In genomic region chr5:39519566-39520231, GRCh38 we compare ENCODE assay signal across 12 cellular contexts.
DNase-seq lines count a peak whose midpoint lies in the region; ATAC-seq lines count a peak whose summit lies in the region.
"Had no signal": no experiment of that assay in that cellular context is flagged by ENCODE, and none has a peak within 500 bp of the region (broad histone marks: within the 10 kb centered on the region; RNA-seq: fewer than 3 reads in every experiment).

No MANE protein-coding gene starts in this region.

- ATAC-seq in activated naive CD8-positive, alpha-beta T cell treated with anti-CD3 and anti-CD28 coated beads, Interleukin-2, amount 50 U/mL, for 24 hours, result no peak

- no peak overlapping the region for H3K4me2 ChIP-seq in trophoblast cell (ENCODE audit: low read length)
- H3K4me2 ChIP-seq: PC-9 had no signal

- WGBS in trophoblast cell (ENCODE audit: extremely low coverage, insufficient coverage, insufficient read length), result no CpG with 5 or more reads among the region's 3 CpGs

- H3K4me3 Mint-ChIP-seq in activated naive CD8-positive, alpha-beta T cell treated with anti-CD3 and anti-CD28 coated beads, Interleukin-2, amount 50 U/mL, for 24 hours, result no peak overlapping the region
- H3K4me3 Mint-ChIP-seq: CD4-positive, CD25-positive, alpha-beta regulatory T cell had no signal

- no peak overlapping the region for H2BK12ac ChIP-seq in trophoblast cell (ENCODE audit: low read length)

- no peak overlapping the region for H3K23ac ChIP-seq in trophoblast cell (ENCODE audit: low read length)

- no peak overlapping the region for H3K9ac ChIP-seq in trophoblast cell (ENCODE audit: low read length)

- no peak overlapping the region for H4K8ac ChIP-seq in trophoblast cell (ENCODE audit: low read depth, low read length)

- no peak overlapping the region for H4K91ac ChIP-seq in trophoblast cell (ENCODE audit: low read depth, low read length)

- H3K27me3 Mint-ChIP-seq in activated naive CD8-positive, alpha-beta T cell treated with anti-CD3 and anti-CD28 coated beads, Interleukin-2, amount 50 U/mL, for 24 hours, result peaks cover 4% of the 10 kb centered on the region

- no peaks in the 10 kb centered on the region for H3K79me1 ChIP-seq in trophoblast cell (ENCODE audit: low read length)

- no peaks in the 10 kb centered on the region for H3K9me3 Mint-ChIP-seq in activated naive CD8-positive, alpha-beta T cell treated with anti-CD3 and anti-CD28 coated beads, Interleukin-2, amount 50 U/mL, for 24 hours
- H3K9me3 Mint-ChIP-seq: CD4-positive, CD25-positive, alpha-beta regulatory T cell had no signal

- H3K9me3 ChIP-seq in SJSA1 (replicated peaks), result peaks cover 3% of the 10 kb centered on the region; the same call in 1 of the 2 replicates
- no peaks in the 10 kb centered on the region for H3K9me3 ChIP-seq in trophoblast cell (ENCODE audit: insufficient read depth, low read depth, low read length)
- H3K9me3 ChIP-seq: pancreas had no signal

- no peak overlapping the region for H3K4me3 ChIP-seq in SJSA1
- no peak overlapping the region for H3K4me3 ChIP-seq in trophoblast cell (ENCODE audit: low read depth, low read length)
- H3K4me3 ChIP-seq: pancreas, PC-9 had no signal

- H3K18ac ChIP-seq in trophoblast cell (ENCODE audit: low read length), result no peak overlapping the region

- H3K27me3 ChIP-seq in SJSA1 (replicated peaks), result no peaks in the 10 kb centered on the region
- no peaks in the 10 kb centered on the region for H3K27me3 ChIP-seq in trophoblast cell (ENCODE audit: insufficient read depth, low read length)
- H3K27me3 ChIP-seq: pancreas had no signal

- DNase-seq in AG20443 (ENCODE audit: low spot score) (peak; percentile 27), SJSA1 (ENCODE audit: low read depth in 1 of 2, low spot score in 2 of 2) (peak in 1 of 2 experiments; percentile 92), glomerular visceral epithelial cell (ENCODE audit: extremely low spot score) (peak; percentile 36), trophoblast cell (peak in 1 of 2 donors; percentile 49), NCI-H1417 (lab: John Stamatoyannopoulos, UW) (no peak), Kasumi-1 (lab: John Stamatoyannopoulos, UW) (no peak), hepatic stellate cell (ENCODE audit: low spot score) (no peak)
- no peak for DNase-seq in activated naive CD8-positive, alpha-beta T cell treated with anti-CD3 and anti-CD28 coated beads, Interleukin-2, amount 50 U/mL, for 24 hours
- DNase-seq: activated T-cell treated with anti-CD3 and anti-CD28 coated beads, Interleukin-2, amount 50 U/mL, for 1 hour; CD4-positive, CD25-positive, alpha-beta regulatory T cell; pancreas; PC-9 had no signal

- no peak overlapping the region for H3K14ac ChIP-seq in trophoblast cell (ENCODE audit: low read length)

- H2AFZ ChIP-seq in trophoblast cell (ENCODE audit: insufficient read depth, low read length, poor library complexity), result no peak overlapping the region
- H2AFZ ChIP-seq: PC-9 had no signal

- H2AK5ac ChIP-seq in trophoblast cell (ENCODE audit: low read length), result no peak overlapping the region

- no peaks in the 10 kb centered on the region for H3K79me2 ChIP-seq in trophoblast cell (ENCODE audit: control insufficient read depth, insufficient read depth, low read length, poor library complexity)

- H4K12ac ChIP-seq in trophoblast cell (ENCODE audit: low read depth, low read length), result no peak overlapping the region

- H3K27ac ChIP-seq in SJSA1 (peak overlapping the region; percentile 97), trophoblast cell (ENCODE audit: low read depth, low read length) (peak overlapping the region; percentile 25)
- H3K27ac ChIP-seq: pancreas, PC-9 had no signal

- no peak overlapping the region for H2BK120ac ChIP-seq in trophoblast cell (ENCODE audit: insufficient read depth, low read length, poor library complexity)

- H3K4me1 ChIP-seq in SJSA1 (replicated peaks) (peaks cover 49% of the 10 kb centered on the region), trophoblast cell (ENCODE audit: control insufficient read depth in 1 of 2, insufficient read depth in 2 of 2, low read length in 2 of 2) (peaks cover 0 to 2% of the 10 kb centered on the region in 2 experiments)

- no peaks in the 10 kb centered on the region for H3K4me1 Mint-ChIP-seq in activated naive CD8-positive, alpha-beta T cell treated with anti-CD3 and anti-CD28 coated beads, Interleukin-2, amount 50 U/mL, for 24 hours
- H3K4me1 Mint-ChIP-seq: CD4-positive, CD25-positive, alpha-beta regulatory T cell had no signal

- H3K36me3 ChIP-seq in SJSA1 (no peaks in the 10 kb centered on the region), trophoblast cell (ENCODE audit: control insufficient read depth in 1 of 2, insufficient read depth in 2 of 2, low read length in 2 of 2) (no peaks in the 10 kb centered on the region)
- H3K36me3 ChIP-seq: pancreas had no signal

- no peak overlapping the region for H3K27ac Mint-ChIP-seq in activated naive CD8-positive, alpha-beta T cell treated with anti-CD3 and anti-CD28 coated beads, Interleukin-2, amount 50 U/mL, for 24 hours
- H3K27ac Mint-ChIP-seq: CD4-positive, CD25-positive, alpha-beta regulatory T cell had no signal

- H2BK5ac ChIP-seq in trophoblast cell (ENCODE audit: low read depth, low read length, poor library complexity), result no peak overlapping the region

- H3K4ac ChIP-seq in trophoblast cell (ENCODE audit: low read depth, low read length), result no peak overlapping the region

- no peaks in the 10 kb centered on the region for H3K36me3 Mint-ChIP-seq in activated naive CD8-positive, alpha-beta T cell treated with anti-CD3 and anti-CD28 coated beads, Interleukin-2, amount 50 U/mL, for 24 hours (ENCODE audit: low read depth)
- H3K36me3 Mint-ChIP-seq: CD4-positive, CD25-positive, alpha-beta regulatory T cell had no signal

Comparison
In these comparisons a context has a peak if more than half of its experiments do, and no peak if none do; other contexts are left out.
1. DNase-seq: peak in AG20443 (single experiment) and glomerular visceral epithelial cell (single experiment); none in NCI-H1417 (0 of 3), activated naive CD8-positive, alpha-beta T cell treated with anti-CD3 and anti-CD28 coated beads, Interleukin-2, amount 50 U/mL, for 24 hours (single experiment), Kasumi-1 (0 of 2) and hepatic stellate cell (single experiment).